ENCODE assay signal across 1 cellular context in genomic region chr1:244137725-244138124, GRCh38.
TF ChIP-seq lines count a peak whose summit lies in the region.

No MANE protein-coding gene starts in this region.

TF ChIP-seq in SK-N-SH, 30 proteins besides CTCF, POLR2A, EP300 and RAD21 (continued from another document):
- TF ChIP-seq, protein P1, sequence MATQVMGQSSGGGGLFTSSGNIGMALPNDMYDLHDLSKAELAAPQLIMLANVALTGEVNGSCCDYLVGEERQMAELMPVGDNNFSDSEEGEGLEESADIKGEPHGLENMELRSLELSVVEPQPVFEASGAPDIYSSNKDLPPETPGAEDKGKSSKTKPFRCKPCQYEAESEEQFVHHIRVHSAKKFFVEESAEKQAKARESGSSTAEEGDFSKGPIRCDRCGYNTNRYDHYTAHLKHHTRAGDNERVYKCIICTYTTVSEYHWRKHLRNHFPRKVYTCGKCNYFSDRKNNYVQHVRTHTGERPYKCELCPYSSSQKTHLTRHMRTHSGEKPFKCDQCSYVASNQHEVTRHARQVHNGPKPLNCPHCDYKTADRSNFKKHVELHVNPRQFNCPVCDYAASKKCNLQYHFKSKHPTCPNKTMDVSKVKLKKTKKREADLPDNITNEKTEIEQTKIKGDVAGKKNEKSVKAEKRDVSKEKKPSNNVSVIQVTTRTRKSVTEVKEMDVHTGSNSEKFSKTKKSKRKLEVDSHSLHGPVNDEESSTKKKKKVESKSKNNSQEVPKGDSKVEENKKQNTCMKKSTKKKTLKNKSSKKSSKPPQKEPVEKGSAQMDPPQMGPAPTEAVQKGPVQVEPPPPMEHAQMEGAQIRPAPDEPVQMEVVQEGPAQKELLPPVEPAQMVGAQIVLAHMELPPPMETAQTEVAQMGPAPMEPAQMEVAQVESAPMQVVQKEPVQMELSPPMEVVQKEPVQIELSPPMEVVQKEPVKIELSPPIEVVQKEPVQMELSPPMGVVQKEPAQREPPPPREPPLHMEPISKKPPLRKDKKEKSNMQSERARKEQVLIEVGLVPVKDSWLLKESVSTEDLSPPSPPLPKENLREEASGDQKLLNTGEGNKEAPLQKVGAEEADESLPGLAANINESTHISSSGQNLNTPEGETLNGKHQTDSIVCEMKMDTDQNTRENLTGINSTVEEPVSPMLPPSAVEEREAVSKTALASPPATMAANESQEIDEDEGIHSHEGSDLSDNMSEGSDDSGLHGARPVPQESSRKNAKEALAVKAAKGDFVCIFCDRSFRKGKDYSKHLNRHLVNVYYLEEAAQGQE (IDR thresholded peaks at IDR 0.05; ENCODE audit: low read depth, low read length), result no peak
- TF ChIP-seq RCOR1 (IDR thresholded peaks at IDR 0.05; ENCODE audit: low read length) (no peak), RXRA (IDR thresholded peaks at IDR 0.05; ENCODE audit: borderline replicate concordance, low read depth) (no peak), GABPA (IDR thresholded peaks at IDR 0.05; ENCODE audit: low read depth) (no peak), NFIC (IDR thresholded peaks at IDR 0.05; ENCODE audit: borderline replicate concordance) (no peak), FOXM1 (IDR thresholded peaks at IDR 0.05; ENCODE audit: low read depth) (no peak), ELF1 (IDR thresholded peaks at IDR 0.05) (no peak), FOSL2 (IDR thresholded peaks at IDR 0.05; ENCODE audit: borderline replicate concordance, low read depth) (no peak), POLR2AphosphoS5 (IDR thresholded peaks at IDR 0.05; ENCODE audit: low read depth, low read length) (no peak), SIN3A (IDR thresholded peaks at IDR 0.05; ENCODE audit: borderline replicate concordance, low read depth, low read length) (no peak)
- TF ChIP-seq, protein P2, sequence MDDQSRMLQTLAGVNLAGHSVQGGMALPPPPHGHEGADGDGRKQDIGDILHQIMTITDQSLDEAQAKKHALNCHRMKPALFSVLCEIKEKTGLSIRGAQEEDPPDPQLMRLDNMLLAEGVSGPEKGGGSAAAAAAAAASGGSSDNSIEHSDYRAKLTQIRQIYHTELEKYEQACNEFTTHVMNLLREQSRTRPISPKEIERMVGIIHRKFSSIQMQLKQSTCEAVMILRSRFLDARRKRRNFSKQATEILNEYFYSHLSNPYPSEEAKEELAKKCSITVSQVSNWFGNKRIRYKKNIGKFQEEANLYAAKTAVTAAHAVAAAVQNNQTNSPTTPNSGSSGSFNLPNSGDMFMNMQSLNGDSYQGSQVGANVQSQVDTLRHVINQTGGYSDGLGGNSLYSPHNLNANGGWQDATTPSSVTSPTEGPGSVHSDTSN (IDR thresholded peaks at IDR 0.05), result no peak
- TF ChIP-seq, protein P3, sequence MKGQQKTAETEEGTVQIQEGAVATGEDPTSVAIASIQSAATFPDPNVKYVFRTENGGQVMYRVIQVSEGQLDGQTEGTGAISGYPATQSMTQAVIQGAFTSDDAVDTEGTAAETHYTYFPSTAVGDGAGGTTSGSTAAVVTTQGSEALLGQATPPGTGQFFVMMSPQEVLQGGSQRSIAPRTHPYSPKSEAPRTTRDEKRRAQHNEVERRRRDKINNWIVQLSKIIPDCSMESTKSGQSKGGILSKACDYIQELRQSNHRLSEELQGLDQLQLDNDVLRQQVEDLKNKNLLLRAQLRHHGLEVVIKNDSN (IDR thresholded peaks at IDR 0.05; ENCODE audit: borderline replicate concordance, low read depth), result no peak
TF ChIP-seq in SK-N-SH: peak in this region for 0.
